Comparison of ENCODE assay signal across 8 cellular contexts in the genomic region with DNA sequence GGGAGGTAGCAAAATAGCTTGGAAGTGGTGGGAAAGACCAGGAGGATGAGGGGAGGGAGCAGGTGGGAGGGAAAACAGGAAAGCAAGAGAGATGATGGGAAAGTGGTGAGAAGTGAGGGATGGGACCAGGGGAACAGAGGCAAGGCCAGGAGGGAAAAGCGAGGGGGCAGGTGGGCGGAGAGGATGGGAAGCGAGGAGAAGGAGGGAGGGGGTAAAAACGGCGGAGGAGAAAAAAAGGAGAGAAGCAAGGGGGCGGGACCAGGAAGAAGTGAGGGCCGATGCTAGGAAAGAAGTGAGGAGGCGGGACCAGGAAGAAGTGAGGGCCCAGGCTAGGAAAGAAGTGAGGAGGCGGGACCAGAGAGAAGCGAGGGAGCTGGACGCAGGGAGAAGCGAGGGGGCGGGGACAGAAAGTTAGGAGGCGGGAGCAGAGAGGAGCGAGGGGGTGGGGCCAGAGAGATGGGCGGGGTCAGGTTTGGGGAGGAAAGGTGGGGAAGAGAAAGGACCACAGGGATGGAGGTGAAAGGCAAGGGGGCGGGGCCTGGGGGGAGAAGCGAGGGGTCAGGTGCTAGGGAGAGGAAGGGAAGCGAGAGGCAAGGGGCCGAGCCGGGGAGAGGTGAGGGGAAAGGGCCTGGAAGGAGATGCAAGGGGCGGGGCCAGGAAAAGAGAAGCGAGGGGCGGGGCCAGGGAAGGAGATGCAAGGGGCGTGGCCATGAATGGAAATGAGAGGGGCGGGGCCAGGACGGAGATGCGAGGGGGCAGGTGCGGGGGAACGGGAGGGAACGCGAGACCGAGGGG. TPM values are rescaled to one million over a fixed set of nuclear protein-coding genes. Genes with fewer than 3 reads are reported as not detected.
DNase-seq lines count a peak whose midpoint lies in the region; ATAC-seq lines count a peak whose summit lies in the region.

No MANE protein-coding gene starts in this region.

- DNase-seq in COLO668 (lab: John Stamatoyannopoulos, UW; ENCODE audit: unreplicated experiment), result peak; percentile 90
- DNase-seq in NCI-H526 (lab: John Stamatoyannopoulos, UW), result peak; percentile 67 to 96
- DNase-seq in activated CD4-positive, alpha-beta T cell treated with anti-CD3 and anti-CD28 coated beads, Interleukin-2, amount 50 U/mL, for 1 hour, result peak; percentile 92
- peak; percentile 85 for DNase-seq in dedifferentiated amniotic fluid mesenchymal stem cell (ENCODE audit: extremely low spot score)
- peak; percentile 92 for DNase-seq in left lobe of liver (ENCODE audit: low spot score)
- DNase-seq in stimulated activated CD4-positive, alpha-beta T cell treated with anti-CD3 and anti-CD28 coated beads, Interleukin-1b, Interleukin-23, amount 100 ng/mL, for 4 hours (ENCODE audit: low read depth in 2 of 2), result peak; percentile 77 to 82

- peak; percentile 14 for ATAC-seq in HG02885 (IDR thresholded peaks at IDR 0.05; ENCODE audit: poor library complexity, unreplicated experiment)
- ATAC-seq in left lobe of liver, result peak; percentile 77
- ATAC-seq in GM19455 (IDR thresholded peaks at IDR 0.05; ENCODE audit: unreplicated experiment), result no peak

RNA-seq across cellular contexts. Expression of a gene that starts 1.0 kb away (rescaled TPM):
- 13.5 TPM for total RNA-seq in left lobe of liver
